ENCODE assay signal across 9 cellular contexts in the genomic region with DNA sequence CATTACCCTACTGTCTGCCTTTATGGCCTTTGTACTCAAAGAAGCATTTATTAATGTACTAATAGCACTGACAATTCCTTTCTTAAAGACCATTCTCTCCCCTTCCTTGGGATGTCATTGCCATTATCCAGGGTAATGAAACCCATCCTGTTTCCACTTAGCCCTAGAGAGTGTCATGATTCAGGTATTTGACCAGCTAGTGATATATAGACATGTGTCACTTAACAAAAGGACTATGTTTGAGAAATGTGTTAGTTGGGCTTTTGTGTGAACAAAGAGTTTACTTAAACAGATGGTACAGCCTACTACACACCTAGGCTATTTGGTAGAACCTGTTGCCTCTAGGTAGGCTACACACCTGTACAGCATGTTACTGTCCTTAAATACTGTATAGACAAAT. TPM values are rescaled to one million over a fixed set of nuclear protein-coding genes. Genes with fewer than 3 reads are reported as not detected.
DNase-seq lines count a peak whose midpoint lies in the region; TF ChIP-seq lines count a peak whose summit lies in the region.
"Had no signal": no experiment of that assay in that cellular context is flagged by ENCODE, and none has a peak within 500 bp of the region (broad histone marks: within the 10 kb centered on the region; RNA-seq: fewer than 3 reads in every experiment).

No MANE protein-coding gene starts in this region.

- peak overlapping the region; percentile 47 for H3K4me3 ChIP-seq in coronary artery
- peak overlapping the region; percentile 99 for H3K4me3 ChIP-seq in neural cell (ENCODE audit: low read length)

- H3F3A ChIP-seq in neural cell (ENCODE audit: insufficient read depth, low read length, poor library complexity, severe bottlenecking), result no peaks in the 10 kb centered on the region

- no peak overlapping the region for H3K9ac ChIP-seq in neural cell (ENCODE audit: low read length)

- no peaks in the 10 kb centered on the region for H3K9me2 ChIP-seq in neural cell (ENCODE audit: insufficient read depth, low read length)

- no peak for TF ChIP-seq EP300 in neural cell (conservative IDR thresholded peaks at IDR 0.05; ENCODE audit: poor library complexity, severe bottlenecking)

- no peaks in the 10 kb centered on the region for H4K20me1 ChIP-seq in neural cell (ENCODE audit: insufficient read depth)

- DNase-seq in EH (ENCODE audit: low read depth) (peak; percentile 21), NCI-H748 treated with DMSO at 0.1 percent for 48 hours (lab: John Stamatoyannopoulos, UW) (peak; percentile 2), coronary artery (ENCODE audit: low spot score) (no peak), HuH-7 (ENCODE audit: low spot score) (no peak), NCI-H128 (lab: John Stamatoyannopoulos, UW; ENCODE audit: unreplicated experiment) (no peak), AG08396 (ENCODE audit: low spot score) (no peak), NCI-H2171 (lab: John Stamatoyannopoulos, UW) (no peak)
- DNase-seq: hypothalamus had no signal

- no peaks in the 10 kb centered on the region for H3K27me3 ChIP-seq in neural cell (ENCODE audit: insufficient read depth, low read depth, low read length)

- no peaks in the 10 kb centered on the region for H3K9me3 ChIP-seq in neural cell (ENCODE audit: low read length)

- H3K4me2 ChIP-seq in neural cell (ENCODE audit: low read length), result peak overlapping the region; percentile 76

- no peak for TF ChIP-seq RAD21 in neural cell (conservative IDR thresholded peaks at IDR 0.05)

- H3K79me2 ChIP-seq in neural cell (replicated peaks; ENCODE audit: insufficient read depth, low read length), result peaks cover 40% of the 10 kb centered on the region

- TF ChIP-seq CTCF in coronary artery (IDR thresholded peaks at IDR 0.05) (no peak), neural cell (IDR thresholded peaks at IDR 0.05; ENCODE audit: poor library complexity, severe bottlenecking) (no peak)

- H3K27ac ChIP-seq in coronary artery (peak overlapping the region in 1 of 2 donors; percentile 4), neural cell (ENCODE audit: low read length) (no peak overlapping the region)

- no peak overlapping the region for H2AFZ ChIP-seq in neural cell (ENCODE audit: low read depth, low read length)

- H3K36me3 ChIP-seq in neural cell (ENCODE audit: insufficient read depth, low read length), result no peaks in the 10 kb centered on the region

TF ChIP-seq in neural cell, 6 proteins besides CTCF, POLR2A, EP300 and RAD21:
- TF ChIP-seq EZH2 (IDR thresholded peaks at IDR 0.05; ENCODE audit: borderline replicate concordance, insufficient read depth, low read length, poor library complexity, severe bottlenecking), result no peak
- no peak for TF ChIP-seq SMC3 (conservative IDR thresholded peaks at IDR 0.05; ENCODE audit: poor library complexity)
- TF ChIP-seq, protein P1, sequence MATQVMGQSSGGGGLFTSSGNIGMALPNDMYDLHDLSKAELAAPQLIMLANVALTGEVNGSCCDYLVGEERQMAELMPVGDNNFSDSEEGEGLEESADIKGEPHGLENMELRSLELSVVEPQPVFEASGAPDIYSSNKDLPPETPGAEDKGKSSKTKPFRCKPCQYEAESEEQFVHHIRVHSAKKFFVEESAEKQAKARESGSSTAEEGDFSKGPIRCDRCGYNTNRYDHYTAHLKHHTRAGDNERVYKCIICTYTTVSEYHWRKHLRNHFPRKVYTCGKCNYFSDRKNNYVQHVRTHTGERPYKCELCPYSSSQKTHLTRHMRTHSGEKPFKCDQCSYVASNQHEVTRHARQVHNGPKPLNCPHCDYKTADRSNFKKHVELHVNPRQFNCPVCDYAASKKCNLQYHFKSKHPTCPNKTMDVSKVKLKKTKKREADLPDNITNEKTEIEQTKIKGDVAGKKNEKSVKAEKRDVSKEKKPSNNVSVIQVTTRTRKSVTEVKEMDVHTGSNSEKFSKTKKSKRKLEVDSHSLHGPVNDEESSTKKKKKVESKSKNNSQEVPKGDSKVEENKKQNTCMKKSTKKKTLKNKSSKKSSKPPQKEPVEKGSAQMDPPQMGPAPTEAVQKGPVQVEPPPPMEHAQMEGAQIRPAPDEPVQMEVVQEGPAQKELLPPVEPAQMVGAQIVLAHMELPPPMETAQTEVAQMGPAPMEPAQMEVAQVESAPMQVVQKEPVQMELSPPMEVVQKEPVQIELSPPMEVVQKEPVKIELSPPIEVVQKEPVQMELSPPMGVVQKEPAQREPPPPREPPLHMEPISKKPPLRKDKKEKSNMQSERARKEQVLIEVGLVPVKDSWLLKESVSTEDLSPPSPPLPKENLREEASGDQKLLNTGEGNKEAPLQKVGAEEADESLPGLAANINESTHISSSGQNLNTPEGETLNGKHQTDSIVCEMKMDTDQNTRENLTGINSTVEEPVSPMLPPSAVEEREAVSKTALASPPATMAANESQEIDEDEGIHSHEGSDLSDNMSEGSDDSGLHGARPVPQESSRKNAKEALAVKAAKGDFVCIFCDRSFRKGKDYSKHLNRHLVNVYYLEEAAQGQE (IDR thresholded peaks at IDR 0.05; ENCODE audit: borderline replicate concordance), result no peak
- no peak for TF ChIP-seq TAF1 (IDR thresholded peaks at IDR 0.05; ENCODE audit: low read depth)
- no peak for TF ChIP-seq POLR2AphosphoS5 (IDR thresholded peaks at IDR 0.05)
- no peak for TF ChIP-seq MXI1 (conservative IDR thresholded peaks at IDR 0.05; ENCODE audit: poor library complexity, severe bottlenecking)
TF ChIP-seq in neural cell: peak in this region for 0.

RNA-seq across cellular contexts. Expression of a gene that starts 2.0 kb away (rescaled TPM):
- 53.0 and 53.7 TPM in 2 replicates for polyA plus RNA-seq in neural cell
- polyA minus RNA-seq in neural cell, result 30.0 and 43.1 TPM in 2 replicates

RNA-seq across cellular contexts. Expression of a gene that starts 26.4 kb away (rescaled TPM):
- 149 and 162 TPM in 2 replicates for polyA plus RNA-seq in neural cell
- polyA minus RNA-seq in neural cell, result 48.3 and 51.4 TPM in 2 replicates

Comparison
In these comparisons a context has a peak if more than half of its experiments do, and no peak if none do; other contexts are left out.
1. DNase-seq: peak in EH (single experiment) and NCI-H748 treated with DMSO at 0.1 percent for 48 hours (single experiment); none in coronary artery (single experiment), HuH-7 (single experiment), NCI-H128 (single experiment), AG08396 (single experiment) and NCI-H2171 (single experiment).